Comparison of ENCODE assay signal across 1 cellular context in the genomic region with DNA sequence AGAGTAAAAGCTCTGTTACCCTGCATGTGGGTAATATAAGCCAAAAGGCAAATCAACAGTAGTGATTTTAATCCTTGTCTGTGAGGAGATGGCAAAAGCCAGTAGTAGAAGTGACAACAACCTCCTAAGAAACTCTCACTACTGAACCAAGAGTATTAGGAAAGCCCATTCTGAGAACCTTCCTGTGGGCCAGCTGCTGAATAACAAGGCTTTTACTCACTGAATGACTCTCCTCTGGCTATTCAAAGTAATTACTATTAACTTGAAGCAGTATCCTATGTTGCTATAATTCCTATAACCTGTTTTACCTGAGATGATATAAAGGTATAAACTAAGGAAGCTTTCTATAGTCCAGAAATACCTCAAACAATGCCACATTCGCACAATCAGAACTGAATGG.
TF ChIP-seq lines count a peak whose summit lies in the region.

No MANE protein-coding gene starts in this region.

TF ChIP-seq in GM23338, 12 proteins besides CTCF, POLR2A, EP300 and RAD21 (continued from another document):
- TF ChIP-seq, protein P1, sequence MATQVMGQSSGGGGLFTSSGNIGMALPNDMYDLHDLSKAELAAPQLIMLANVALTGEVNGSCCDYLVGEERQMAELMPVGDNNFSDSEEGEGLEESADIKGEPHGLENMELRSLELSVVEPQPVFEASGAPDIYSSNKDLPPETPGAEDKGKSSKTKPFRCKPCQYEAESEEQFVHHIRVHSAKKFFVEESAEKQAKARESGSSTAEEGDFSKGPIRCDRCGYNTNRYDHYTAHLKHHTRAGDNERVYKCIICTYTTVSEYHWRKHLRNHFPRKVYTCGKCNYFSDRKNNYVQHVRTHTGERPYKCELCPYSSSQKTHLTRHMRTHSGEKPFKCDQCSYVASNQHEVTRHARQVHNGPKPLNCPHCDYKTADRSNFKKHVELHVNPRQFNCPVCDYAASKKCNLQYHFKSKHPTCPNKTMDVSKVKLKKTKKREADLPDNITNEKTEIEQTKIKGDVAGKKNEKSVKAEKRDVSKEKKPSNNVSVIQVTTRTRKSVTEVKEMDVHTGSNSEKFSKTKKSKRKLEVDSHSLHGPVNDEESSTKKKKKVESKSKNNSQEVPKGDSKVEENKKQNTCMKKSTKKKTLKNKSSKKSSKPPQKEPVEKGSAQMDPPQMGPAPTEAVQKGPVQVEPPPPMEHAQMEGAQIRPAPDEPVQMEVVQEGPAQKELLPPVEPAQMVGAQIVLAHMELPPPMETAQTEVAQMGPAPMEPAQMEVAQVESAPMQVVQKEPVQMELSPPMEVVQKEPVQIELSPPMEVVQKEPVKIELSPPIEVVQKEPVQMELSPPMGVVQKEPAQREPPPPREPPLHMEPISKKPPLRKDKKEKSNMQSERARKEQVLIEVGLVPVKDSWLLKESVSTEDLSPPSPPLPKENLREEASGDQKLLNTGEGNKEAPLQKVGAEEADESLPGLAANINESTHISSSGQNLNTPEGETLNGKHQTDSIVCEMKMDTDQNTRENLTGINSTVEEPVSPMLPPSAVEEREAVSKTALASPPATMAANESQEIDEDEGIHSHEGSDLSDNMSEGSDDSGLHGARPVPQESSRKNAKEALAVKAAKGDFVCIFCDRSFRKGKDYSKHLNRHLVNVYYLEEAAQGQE (IDR thresholded peaks at IDR 0.05; ENCODE audit: unreplicated experiment), result no peak
- TF ChIP-seq POLR2AphosphoS5 (IDR thresholded peaks at IDR 0.05; ENCODE audit: low read depth), result no peak
- no peak for TF ChIP-seq CREB1 (CRISPR knock-in tag; IDR thresholded peaks at IDR 0.05; ENCODE audit: low read depth)
- no peak for TF ChIP-seq STAT1 (IDR thresholded peaks at IDR 0.05; ENCODE audit: unreplicated experiment)
- TF ChIP-seq, protein P2, sequence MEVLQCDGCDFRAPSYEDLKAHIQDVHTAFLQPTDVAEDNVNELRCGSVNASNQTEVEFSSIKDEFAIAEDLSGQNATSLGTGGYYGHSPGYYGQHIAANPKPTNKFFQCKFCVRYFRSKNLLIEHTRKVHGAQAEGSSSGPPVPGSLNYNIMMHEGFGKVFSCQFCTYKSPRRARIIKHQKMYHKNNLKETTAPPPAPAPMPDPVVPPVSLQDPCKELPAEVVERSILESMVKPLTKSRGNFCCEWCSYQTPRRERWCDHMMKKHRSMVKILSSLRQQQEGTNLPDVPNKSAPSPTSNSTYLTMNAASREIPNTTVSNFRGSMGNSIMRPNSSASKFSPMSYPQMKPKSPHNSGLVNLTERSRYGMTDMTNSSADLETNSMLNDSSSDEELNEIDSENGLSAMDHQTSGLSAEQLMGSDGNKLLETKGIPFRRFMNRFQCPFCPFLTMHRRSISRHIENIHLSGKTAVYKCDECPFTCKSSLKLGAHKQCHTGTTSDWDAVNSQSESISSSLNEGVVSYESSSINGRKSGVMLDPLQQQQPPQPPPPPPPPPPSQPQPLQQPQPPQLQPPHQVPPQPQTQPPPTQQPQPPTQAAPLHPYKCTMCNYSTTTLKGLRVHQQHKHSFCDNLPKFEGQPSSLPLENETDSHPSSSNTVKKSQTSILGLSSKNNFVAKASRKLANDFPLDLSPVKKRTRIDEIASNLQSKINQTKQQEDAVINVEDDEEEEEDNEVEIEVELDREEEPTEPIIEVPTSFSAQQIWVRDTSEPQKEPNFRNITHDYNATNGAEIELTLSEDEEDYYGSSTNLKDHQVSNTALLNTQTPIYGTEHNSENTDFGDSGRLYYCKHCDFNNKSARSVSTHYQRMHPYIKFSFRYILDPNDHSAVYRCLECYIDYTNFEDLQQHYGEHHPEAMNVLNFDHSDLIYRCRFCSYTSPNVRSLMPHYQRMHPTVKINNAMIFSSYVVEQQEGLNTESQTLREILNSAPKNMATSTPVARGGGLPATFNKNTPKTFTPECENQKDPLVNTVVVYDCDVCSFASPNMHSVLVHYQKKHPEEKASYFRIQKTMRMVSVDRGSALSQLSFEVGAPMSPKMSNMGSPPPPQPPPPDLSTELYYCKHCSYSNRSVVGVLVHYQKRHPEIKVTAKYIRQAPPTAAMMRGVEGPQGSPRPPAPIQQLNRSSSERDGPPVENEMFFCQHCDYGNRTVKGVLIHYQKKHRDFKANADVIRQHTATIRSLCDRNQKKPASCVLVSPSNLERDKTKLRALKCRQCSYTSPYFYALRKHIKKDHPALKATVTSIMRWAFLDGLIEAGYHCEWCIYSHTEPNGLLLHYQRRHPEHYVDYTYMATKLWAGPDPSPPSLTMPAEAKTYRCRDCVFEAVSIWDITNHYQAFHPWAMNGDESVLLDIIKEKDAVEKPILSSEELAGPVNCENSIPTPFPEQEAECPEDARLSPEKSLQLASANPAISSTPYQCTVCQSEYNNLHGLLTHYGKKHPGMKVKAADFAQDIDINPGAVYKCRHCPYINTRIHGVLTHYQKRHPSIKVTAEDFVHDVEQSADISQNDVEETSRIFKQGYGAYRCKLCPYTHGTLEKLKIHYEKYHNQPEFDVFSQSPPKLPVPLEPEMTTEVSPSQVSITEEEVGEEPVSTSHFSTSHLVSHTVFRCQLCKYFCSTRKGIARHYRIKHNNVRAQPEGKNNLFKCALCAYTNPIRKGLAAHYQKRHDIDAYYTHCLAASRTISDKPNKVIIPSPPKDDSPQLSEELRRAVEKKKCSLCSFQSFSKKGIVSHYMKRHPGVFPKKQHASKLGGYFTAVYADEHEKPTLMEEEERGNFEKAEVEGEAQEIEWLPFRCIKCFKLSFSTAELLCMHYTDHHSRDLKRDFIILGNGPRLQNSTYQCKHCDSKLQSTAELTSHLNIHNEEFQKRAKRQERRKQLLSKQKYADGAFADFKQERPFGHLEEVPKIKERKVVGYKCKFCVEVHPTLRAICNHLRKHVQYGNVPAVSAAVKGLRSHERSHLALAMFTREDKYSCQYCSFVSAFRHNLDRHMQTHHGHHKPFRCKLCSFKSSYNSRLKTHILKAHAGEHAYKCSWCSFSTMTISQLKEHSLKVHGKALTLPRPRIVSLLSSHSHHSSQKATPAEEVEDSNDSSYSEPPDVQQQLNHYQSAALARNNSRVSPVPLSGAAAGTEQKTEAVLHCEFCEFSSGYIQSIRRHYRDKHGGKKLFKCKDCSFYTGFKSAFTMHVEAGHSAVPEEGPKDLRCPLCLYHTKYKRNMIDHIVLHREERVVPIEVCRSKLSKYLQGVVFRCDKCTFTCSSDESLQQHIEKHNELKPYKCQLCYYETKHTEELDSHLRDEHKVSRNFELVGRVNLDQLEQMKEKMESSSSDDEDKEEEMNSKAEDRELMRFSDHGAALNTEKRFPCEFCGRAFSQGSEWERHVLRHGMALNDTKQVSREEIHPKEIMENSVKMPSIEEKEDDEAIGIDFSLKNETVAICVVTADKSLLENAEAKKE (CRISPR knock-in tag; IDR thresholded peaks at IDR 0.05), result no peak
